ENCODE assay signal across 9 cellular contexts in the genomic region with DNA sequence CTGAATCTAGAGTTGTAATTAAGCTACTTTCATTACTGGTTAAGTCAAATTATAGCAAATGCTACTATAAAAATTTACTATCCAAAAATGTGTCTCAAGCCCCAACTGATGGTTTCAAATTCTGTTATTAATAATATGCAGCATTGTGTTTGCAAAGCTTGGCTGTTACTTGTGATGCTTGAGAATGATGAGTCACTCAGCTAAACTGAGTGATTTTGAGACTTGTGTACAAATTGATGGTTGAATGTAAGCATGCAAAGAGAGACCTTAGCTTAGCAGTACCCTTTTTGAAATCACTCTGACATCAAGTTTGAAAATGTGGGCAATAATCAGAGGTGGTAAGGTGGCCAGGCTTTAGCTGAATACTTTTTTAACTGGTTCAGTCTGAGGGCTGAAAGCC. TPM values are rescaled to one million over a fixed set of nuclear protein-coding genes. Genes with fewer than 3 reads are reported as not detected.
A peak's percentile ranks its signal among the peaks of the same experiment; 100 is the strongest.
DNase-seq lines count a peak whose midpoint lies in the region; ATAC-seq, FAIRE-seq and TF ChIP-seq lines count a peak whose summit lies in the region.
"Had no signal": no experiment of that assay in that cellular context is flagged by ENCODE, and none has a peak within 500 bp of the region (broad histone marks: within the 10 kb centered on the region; RNA-seq: fewer than 3 reads in every experiment).

No MANE protein-coding gene starts in this region.

- no peak overlapping the region for H3K4me3 ChIP-seq in K562
- no peak overlapping the region for H3K4me3 ChIP-seq in body of pancreas
- H3K4me3 ChIP-seq in prostate gland = no peak overlapping the region

- no peak overlapping the region for H3K9ac ChIP-seq in K562 (ENCODE audit: insufficient read depth in 1 of 2, low read depth in 2 of 2, low read length in 2 of 2)

- H3K27me3 ChIP-seq in K562 (ENCODE audit: control insufficient read depth in 2 of 2, insufficient read depth in 2 of 2, low read length in 2 of 2) (no peaks in the 10 kb centered on the region), body of pancreas (no peaks in the 10 kb centered on the region), prostate gland (replicated peaks; ENCODE audit: insufficient read depth) (no peaks in the 10 kb centered on the region)

- intact Hi-C loops in K562 (cut with micrococcal nuclease) = no loop called here
- intact Hi-C loops in body of pancreas (cut with DNase I) = no loop called here
- intact Hi-C loops in prostate gland (cut with DNase I) = no loop called here

- H3K4me2 ChIP-seq in K562 (ENCODE audit: insufficient read depth, low read length) = no peak overlapping the region

- ATAC-seq in GM19043 (IDR thresholded peaks at IDR 0.05; ENCODE audit: low read depth, unreplicated experiment) (peak; percentile 77), HG03060 (IDR thresholded peaks at IDR 0.05; ENCODE audit: low read depth, unreplicated experiment) (peak; percentile 95), K562 (no peak), body of pancreas (no peak)

- CTCF ChIA-PET in K562 (lab: Yijun Ruan, JAX; ENCODE audit: low intra/inter-chr PET ratio) = no interaction called here

- DNase-seq in DMS53 (lab: John Stamatoyannopoulos, UW) = peak; percentile 49
- DNase-seq in K562 (ENCODE audit: extremely low read depth in 1 of 4, low spot score in 3 of 4) = no peak
- DNase-seq in body of pancreas = no peak
- DNase-seq in dedifferentiated amniotic fluid mesenchymal stem cell (ENCODE audit: extremely low spot score) = no peak
- no peak for DNase-seq in DMS153 (lab: John Stamatoyannopoulos, UW)
- no peak for DNase-seq in prostate gland (ENCODE audit: low spot score)
- DNase-seq: naive B cell had no signal

- H4K20me1 ChIP-seq in K562 (replicated peaks; ENCODE audit: control insufficient read depth, insufficient read depth, low read length) = no peaks in the 10 kb centered on the region

- H3K27ac ChIP-seq in K562 (ENCODE audit: extremely low read depth, low read depth, low read length) (no peak overlapping the region), body of pancreas (no peak overlapping the region), prostate gland (no peak overlapping the region)

- H3K9me1 ChIP-seq in K562 (ENCODE audit: control insufficient read depth, insufficient read depth, low read length) = no peaks in the 10 kb centered on the region

- H3K36me3 ChIP-seq in K562 (ENCODE audit: control insufficient read depth, insufficient read depth, low read length) = peaks cover 77% of the 10 kb centered on the region
- H3K36me3 ChIP-seq in body of pancreas (replicated peaks in 1 of 2; ENCODE audit: insufficient read depth in 1 of 2, low read depth in 2 of 2) = peaks cover 4 to 8% of the 10 kb centered on the region in 2 donors
- H3K36me3 ChIP-seq in prostate gland = no peaks in the 10 kb centered on the region

- TF ChIP-seq RAD21 in K562 (CRISPR knock-in tag; conservative IDR thresholded peaks at IDR 0.05 in 1 of 2, IDR thresholded peaks at IDR 0.05 in 1 of 2) = no peak

- H3K9me3 ChIP-seq in K562 (replicated peaks; ENCODE audit: control insufficient read depth, insufficient read depth, low read depth, low read length) (no peaks in the 10 kb centered on the region), body of pancreas (no peaks in the 10 kb centered on the region), prostate gland (no peaks in the 10 kb centered on the region)

- H3K4me1 ChIP-seq in K562 (replicated peaks in 1 of 2; ENCODE audit: control insufficient read depth in 2 of 2, insufficient read depth in 2 of 2, low read length in 2 of 2) = no peaks in the 10 kb centered on the region
- H3K4me1 ChIP-seq in body of pancreas = no peaks in the 10 kb centered on the region
- H3K4me1 ChIP-seq in prostate gland (replicated peaks) = no peaks in the 10 kb centered on the region

- no TSS peak for BruUV-seq in K562 (replicated peaks; lab: Mats Ljungman, UMichigan)

- in situ Hi-C loops in K562 (cut with MboI) = no loop called here

- TF ChIP-seq POLR2A in K562 (conservative IDR thresholded peaks at IDR 0.05) (no peak), body of pancreas (IDR thresholded peaks at IDR 0.05) (no peak), prostate gland (IDR thresholded peaks at IDR 0.05) (no peak)

- no peaks in the 10 kb centered on the region; the same call in 2 of the 3 replicates for H3K79me2 ChIP-seq in K562 (ENCODE audit: control insufficient read depth, insufficient read depth, low read length)

- POLR2A ChIA-PET in K562 (lab: Yijun Ruan, JAX) = interaction anchor here (0.9 to 1.7 kb wide), 2 partner anchors 18 to 22 kb away, joined by 3 to 8 read pairs; no protein-coding TSS in a partner anchor

- FAIRE-seq in K562 (lab: Jason Lieb, UNC) = no peak

- H2AFZ ChIP-seq in K562 (ENCODE audit: low read depth, low read length) = no peak overlapping the region

- TF ChIP-seq CTCF in K562 (IDR thresholded peaks at IDR 0.05 in 2 of 3, conservative IDR thresholded peaks at IDR 0.05 in 1 of 3; ENCODE audit: insufficient read depth in 2 of 3, low read depth in 1 of 3, low read length in 3 of 3) (no peak), body of pancreas (IDR thresholded peaks at IDR 0.05) (no peak), prostate gland (IDR thresholded peaks at IDR 0.05) (no peak)

- TF ChIP-seq EP300 in K562 (IDR thresholded peaks at IDR 0.05; ENCODE audit: low read length) = no peak

TF ChIP-seq in K562, 482 proteins besides CTCF, POLR2A, EP300 and RAD21 (continues in another document):
- TF ChIP-seq UBTF (IDR thresholded peaks at IDR 0.05; ENCODE audit: borderline replicate concordance in 1 of 2, low read depth in 2 of 2, low read length in 2 of 2) = no peak
- TF ChIP-seq ZNF277 (CRISPR knock-in tag; IDR thresholded peaks at IDR 0.05; ENCODE audit: borderline replicate concordance) = no peak
- TF ChIP-seq, protein P1, sequence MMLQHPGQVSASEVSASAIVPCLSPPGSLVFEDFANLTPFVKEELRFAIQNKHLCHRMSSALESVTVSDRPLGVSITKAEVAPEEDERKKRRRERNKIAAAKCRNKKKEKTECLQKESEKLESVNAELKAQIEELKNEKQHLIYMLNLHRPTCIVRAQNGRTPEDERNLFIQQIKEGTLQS (IDR thresholded peaks at IDR 0.05) = peak; percentile 35; the same call in 1 of the 2 replicates
- TF ChIP-seq, protein P1 (CRISPR knock-in tag; conservative IDR thresholded peaks at IDR 0.05) = no peak
- no peak for TF ChIP-seq ZNF79 (CRISPR knock-in tag; IDR thresholded peaks at IDR 0.05; ENCODE audit: low read depth)
- TF ChIP-seq MECOM (CRISPR knock-in tag; IDR thresholded peaks at IDR 0.05) = no peak
- TF ChIP-seq ZNF140 (CRISPR knock-in tag; IDR thresholded peaks at IDR 0.05) = no peak
- TF ChIP-seq FOXA3 (CRISPR knock-in tag; conservative IDR thresholded peaks at IDR 0.05 in 1 of 2, IDR thresholded peaks at IDR 0.05 in 1 of 2) = no peak
- no peak for TF ChIP-seq HNRNPK (IDR thresholded peaks at IDR 0.05; ENCODE audit: low read depth, low read length, poor library complexity, severe bottlenecking)
- no peak for TF ChIP-seq CHD1 (IDR thresholded peaks at IDR 0.05; ENCODE audit: low read length)

RNA-seq across cellular contexts. Expression of gene OPA1, which starts 27.6 kb away (rescaled TPM):
- 56.4 and 233 TPM in 2 replicates for total RNA-seq in K562 (2011; cell fraction: chromatin; rRNA removed; ENCODE audit: low replicate concordance)
- 23.2 and 36.5 TPM in 2 replicates for total RNA-seq in K562 (2011; cell fraction: nucleolus; rRNA removed)
- 41.7 and 99.9 TPM in 2 replicates for total RNA-seq in K562 (2011; cell fraction: nucleoplasm; rRNA removed)
- total RNA-seq in K562 (2014; rRNA removed) (82.5 and 115 TPM in 2 replicates), K562 (2014; rRNA removed; fragmentation: Illumina TruSeq; extraction: Trizol) (125 and 154 TPM in 2 replicates), K562 (2015; rRNA removed; fragmentation: Illumina TruSeq; extraction: Trizol) (124 and 127 TPM in 2 replicates), K562 (2021) (84.0 and 94.7 TPM in 2 replicates), body of pancreas (10 to 100 TPM; 20.8 to 45.8 TPM), prostate gland (10 to 100 TPM; 27.1 to 45.1 TPM)
- polyA plus RNA-seq in K562 (2011; rRNA removed) (57.6 and 74.7 TPM in 2 replicates), K562 (2014; fragmentation: Illumina TruSeq; extraction: Trizol) (77.8 and 109 TPM in 2 replicates), K562 (2014; fragmentation: Nextera tagmentation; extraction: Ambion mirVana) (10 to 100 TPM; 19.7 to 30.8 TPM), K562 (2014; rRNA removed) (65.8 and 70.4 TPM in 2 replicates)
- 10.5 and 18.5 TPM in 2 replicates for polyA plus RNA-seq in K562 (2011; cell fraction: cytosol; rRNA removed)
- polyA plus RNA-seq in K562 (2011; cell fraction: nucleus; rRNA removed) = 40.5 and 65.5 TPM in 2 replicates
- polyA plus RNA-seq in K562 (2012) = 41.0 and 42.7 TPM in 2 replicates
- polyA minus RNA-seq in K562 (2011; rRNA and poly(A)+ RNA removed) = 223 and 233 TPM in 2 replicates
- 48.7 and 78.7 TPM in 2 replicates for polyA minus RNA-seq in K562 (2011; cell fraction: cytosol; rRNA and poly(A)+ RNA removed)
- polyA minus RNA-seq in K562 (2011; cell fraction: nucleus; rRNA and poly(A)+ RNA removed) = 70.0 and 122 TPM in 2 replicates

Comparison
In these comparisons a context has a peak if more than half of its experiments do, and no peak if none do; other contexts are left out.
1. ATAC-seq: peak in GM19043 (single experiment) and HG03060 (single experiment); none in K562 (single experiment) and body of pancreas (single experiment).